Comparison of ENCODE assay signal across 10 cellular contexts in the genomic region with DNA sequence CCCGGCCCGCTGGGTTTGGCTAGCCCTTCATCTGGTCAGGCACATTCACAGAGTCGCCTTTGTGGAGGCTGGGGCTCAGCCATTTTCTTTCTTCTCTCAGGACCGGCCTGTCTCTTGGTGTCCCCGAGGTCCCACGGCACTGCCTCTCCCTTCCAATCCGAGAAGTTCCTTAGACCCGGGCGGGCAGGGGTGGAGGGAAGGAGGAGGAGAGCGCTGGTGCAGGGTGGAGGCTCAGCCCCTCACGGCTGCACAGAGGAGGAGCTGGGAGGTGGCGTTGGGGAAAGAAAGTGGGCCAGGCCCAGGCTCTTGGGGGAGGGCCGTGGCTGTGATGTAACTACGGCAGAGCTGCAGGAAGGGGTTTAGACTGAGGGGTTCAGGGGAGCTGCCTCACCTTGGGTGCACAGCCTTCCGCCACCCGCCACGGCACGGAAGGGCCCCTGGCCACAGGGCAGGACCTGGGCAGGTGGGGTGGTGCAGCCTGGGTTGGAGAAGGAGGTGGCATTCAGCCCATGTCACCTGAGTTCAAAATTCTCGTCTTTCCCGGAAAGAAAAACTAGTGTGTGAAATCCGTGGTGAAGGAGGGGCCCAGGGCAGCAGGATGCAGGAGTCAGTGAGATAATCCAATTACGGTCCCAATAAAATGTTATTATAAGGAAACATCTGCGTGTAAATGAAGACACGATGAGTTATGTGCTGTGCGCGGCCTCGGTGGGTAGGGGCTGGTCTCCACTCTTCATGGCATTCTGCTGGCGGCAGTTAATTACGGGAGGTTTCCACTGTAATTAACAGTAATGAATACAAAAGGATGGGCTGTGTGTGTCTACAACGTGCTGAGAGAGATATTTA. TPM values are rescaled to one million over a fixed set of nuclear protein-coding genes. Genes with fewer than 3 reads are reported as not detected.
DNase-seq lines count a peak whose midpoint lies in the region; ATAC-seq lines count a peak whose summit lies in the region.
"Had no signal": no experiment of that assay in that cellular context is flagged by ENCODE, and none has a peak within 500 bp of the region (broad histone marks: within the 10 kb centered on the region; RNA-seq: fewer than 3 reads in every experiment).

No MANE protein-coding gene starts in this region.

- H3K27me3 ChIP-seq in rectal smooth muscle tissue (ENCODE audit: control insufficient read depth, insufficient read depth, low read length), result peaks cover 21% of the 10 kb centered on the region

- no peaks in the 10 kb centered on the region for H3K9me3 Mint-ChIP-seq in activated CD4-positive, alpha-beta T cell treated with anti-CD3 and anti-CD28 coated beads, Interleukin-2, amount 10 ng/mL, durations not matched to agents 7 days and 5 days

- H3K27ac Mint-ChIP-seq in activated CD4-positive, alpha-beta T cell treated with anti-CD3 and anti-CD28 coated beads, Interleukin-2, amount 10 ng/mL, durations not matched to agents 7 days and 5 days, result no peak overlapping the region

- no peak for DNase-seq in activated CD4-positive, alpha-beta T cell treated with anti-CD3 and anti-CD28 coated beads, Interleukin-2, amount 10 ng/mL, durations not matched to agents 7 days and 5 days
- no peak for DNase-seq in activated CD4-positive, alpha-beta T cell treated with anti-CD3 and anti-CD28 coated beads, Interleukin-2, amount 50 U/mL, for 4 hours
- peak; percentile 40 to 85 for DNase-seq in NCI-H526 (lab: John Stamatoyannopoulos, UW)
- DNase-seq in globus pallidus (ENCODE audit: low spot score), result peak; percentile 62
- DNase-seq in effector CD4-positive, alpha-beta T cell, result no peak
- DNase-seq: AML-193 had no signal

- H3K36me3 ChIP-seq in rectal smooth muscle tissue (ENCODE audit: control insufficient read depth, insufficient read depth, low read length), result no peaks in the 10 kb centered on the region

- H3K4me1 Mint-ChIP-seq in activated CD4-positive, alpha-beta T cell treated with anti-CD3 and anti-CD28 coated beads, Interleukin-2, amount 10 ng/mL, durations not matched to agents 7 days and 5 days, result no peaks in the 10 kb centered on the region

- no peak for ATAC-seq in GM18502 (IDR thresholded peaks at IDR 0.05; ENCODE audit: poor library complexity, unreplicated experiment)
- ATAC-seq in HG03469 (IDR thresholded peaks at IDR 0.05; ENCODE audit: unreplicated experiment), result no peak

- H3K27ac ChIP-seq in rectal smooth muscle tissue (ENCODE audit: low read depth, low read length), result no peak overlapping the region

- POLR2A ChIA-PET in activated CD4-positive, alpha-beta T cell treated with anti-CD3 and anti-CD28 coated beads, Interleukin-2, amount 10 ng/mL, durations not matched to agents 7 days and 5 days (lab: Charles Lee), result no interaction called here

- peaks cover 2% of the 10 kb centered on the region for H3K4me1 ChIP-seq in rectal smooth muscle tissue (ENCODE audit: control insufficient read depth, insufficient read depth, low read length)

- peak overlapping the region; percentile 13 for H3K4me3 Mint-ChIP-seq in activated CD4-positive, alpha-beta T cell treated with anti-CD3 and anti-CD28 coated beads, Interleukin-2, amount 10 ng/mL, durations not matched to agents 7 days and 5 days

- no peaks in the 10 kb centered on the region for H3K36me3 Mint-ChIP-seq in activated CD4-positive, alpha-beta T cell treated with anti-CD3 and anti-CD28 coated beads, Interleukin-2, amount 10 ng/mL, durations not matched to agents 7 days and 5 days (ENCODE audit: low read depth)

- CTCF ChIA-PET in activated CD4-positive, alpha-beta T cell treated with anti-CD3 and anti-CD28 coated beads, Interleukin-2, amount 10 ng/mL, durations not matched to agents 7 days and 5 days (lab: Charles Lee), result interaction anchor here (0.7 to 1.6 kb wide), 2 partner anchors 8 to 442 kb away, joined by 3 read pairs; no protein-coding TSS in a partner anchor

- peak overlapping the region; percentile 2 for H3K4me3 ChIP-seq in rectal smooth muscle tissue (ENCODE audit: low read length)

- H3K27me3 Mint-ChIP-seq in activated CD4-positive, alpha-beta T cell treated with anti-CD3 and anti-CD28 coated beads, Interleukin-2, amount 10 ng/mL, durations not matched to agents 7 days and 5 days, result peaks cover 38% of the 10 kb centered on the region

- H3K9ac ChIP-seq in rectal smooth muscle tissue (ENCODE audit: low read length), result no peak overlapping the region

RNA-seq across cellular contexts. Expression of a gene that starts 1.7 kb away (rescaled TPM):
- not detected for total RNA-seq in activated CD4-positive, alpha-beta T cell treated with anti-CD3 and anti-CD28 coated beads, Interleukin-2, amount 10 ng/mL, durations not matched to agents 7 days and 5 days
- total RNA-seq: T-helper 2 cell treated with Interferon-gamma antibody and Interleukin-4, amounts not matched to agents 100 ng/mL and 5 ng/mL, for 36 hours had no signal

Comparison
In these comparisons a context has a peak if more than half of its experiments do, and no peak if none do; other contexts are left out.
1. DNase-seq: peak in NCI-H526 (2 of 2) and globus pallidus (single experiment); none in activated CD4-positive, alpha-beta T cell treated with anti-CD3 and anti-CD28 coated beads, Interleukin-2, amount 10 ng/mL, durations not matched to agents 7 days and 5 days (single experiment), activated CD4-positive, alpha-beta T cell treated with anti-CD3 and anti-CD28 coated beads, Interleukin-2, amount 50 U/mL, for 4 hours (0 of 2) and effector CD4-positive, alpha-beta T cell (single experiment).